In the genomic region with DNA sequence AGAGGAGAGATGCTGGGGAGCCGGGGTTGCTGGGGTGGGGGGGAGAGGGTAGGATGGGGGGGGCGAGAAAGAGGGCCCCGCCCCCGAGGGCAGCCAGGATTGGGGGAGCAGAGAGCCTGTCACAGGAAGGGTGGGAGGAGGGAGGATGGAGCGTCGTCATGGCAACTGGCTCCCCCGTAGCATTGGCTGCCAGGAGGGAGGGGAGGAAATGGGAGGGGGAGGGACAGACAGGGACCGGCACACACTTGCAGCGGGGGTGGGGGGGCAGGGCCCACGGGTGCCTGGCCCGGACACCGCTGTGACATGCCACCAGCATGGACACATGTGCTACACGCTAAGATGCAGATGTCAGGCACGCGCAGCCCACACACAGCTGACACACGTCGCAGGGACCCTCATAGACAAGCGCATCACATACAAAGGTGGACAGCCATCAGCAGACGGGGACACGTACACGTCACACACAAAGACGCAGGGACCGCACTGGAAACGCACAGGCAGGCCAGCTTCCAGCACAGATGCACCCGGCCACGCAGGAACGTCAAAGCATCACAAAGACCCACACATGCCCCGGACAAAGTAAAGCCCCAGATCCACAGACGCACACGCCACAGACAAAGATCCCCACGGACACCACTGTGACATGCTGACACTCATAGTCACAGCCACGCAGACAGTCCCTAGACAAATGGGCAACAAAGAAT, we compare ENCODE assay signal across 8 cellular contexts. TPM values are rescaled to one million over a fixed set of nuclear protein-coding genes. Genes with fewer than 3 reads are reported as not detected.
DNase-seq lines count a peak whose midpoint lies in the region; ATAC-seq and TF ChIP-seq lines count a peak whose summit lies in the region.

A gene with protein sequence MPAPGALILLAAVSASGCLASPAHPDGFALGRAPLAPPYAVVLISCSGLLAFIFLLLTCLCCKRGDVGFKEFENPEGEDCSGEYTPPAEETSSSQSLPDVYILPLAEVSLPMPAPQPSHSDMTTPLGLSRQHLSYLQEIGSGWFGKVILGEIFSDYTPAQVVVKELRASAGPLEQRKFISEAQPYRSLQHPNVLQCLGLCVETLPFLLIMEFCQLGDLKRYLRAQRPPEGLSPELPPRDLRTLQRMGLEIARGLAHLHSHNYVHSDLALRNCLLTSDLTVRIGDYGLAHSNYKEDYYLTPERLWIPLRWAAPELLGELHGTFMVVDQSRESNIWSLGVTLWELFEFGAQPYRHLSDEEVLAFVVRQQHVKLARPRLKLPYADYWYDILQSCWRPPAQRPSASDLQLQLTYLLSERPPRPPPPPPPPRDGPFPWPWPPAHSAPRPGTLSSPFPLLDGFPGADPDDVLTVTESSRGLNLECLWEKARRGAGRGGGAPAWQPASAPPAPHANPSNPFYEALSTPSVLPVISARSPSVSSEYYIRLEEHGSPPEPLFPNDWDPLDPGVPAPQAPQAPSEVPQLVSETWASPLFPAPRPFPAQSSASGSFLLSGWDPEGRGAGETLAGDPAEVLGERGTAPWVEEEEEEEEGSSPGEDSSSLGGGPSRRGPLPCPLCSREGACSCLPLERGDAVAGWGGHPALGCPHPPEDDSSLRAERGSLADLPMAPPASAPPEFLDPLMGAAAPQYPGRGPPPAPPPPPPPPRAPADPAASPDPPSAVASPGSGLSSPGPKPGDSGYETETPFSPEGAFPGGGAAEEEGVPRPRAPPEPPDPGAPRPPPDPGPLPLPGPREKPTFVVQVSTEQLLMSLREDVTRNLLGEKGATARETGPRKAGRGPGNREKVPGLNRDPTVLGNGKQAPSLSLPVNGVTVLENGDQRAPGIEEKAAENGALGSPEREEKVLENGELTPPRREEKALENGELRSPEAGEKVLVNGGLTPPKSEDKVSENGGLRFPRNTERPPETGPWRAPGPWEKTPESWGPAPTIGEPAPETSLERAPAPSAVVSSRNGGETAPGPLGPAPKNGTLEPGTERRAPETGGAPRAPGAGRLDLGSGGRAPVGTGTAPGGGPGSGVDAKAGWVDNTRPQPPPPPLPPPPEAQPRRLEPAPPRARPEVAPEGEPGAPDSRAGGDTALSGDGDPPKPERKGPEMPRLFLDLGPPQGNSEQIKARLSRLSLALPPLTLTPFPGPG (N-terminal part only) (minus strand): TSS at position 36 of the 704 bp plus-strand sequence. CDS start 259 bp downstream, outside the sequence.

- CTCF ChIA-PET in MCF 10A (lab: Yijun Ruan, JAX), result no interaction called here

- H3K4me3 Mint-ChIP-seq in MCF 10A (ENCODE audit: unreplicated experiment) (no peak within 1 kb of the TSS), immature natural killer cell (peak within 1 kb of the TSS; percentile 33 to 64 (median 59))
- peak within 1 kb of the TSS; percentile 85 for H3K4me3 Mint-ChIP-seq in activated naive CD4-positive, alpha-beta T cell treated with anti-CD3 and anti-CD28 coated beads, Interleukin-2, amount 50 U/mL, for 24 hours

- no peak within 1 kb of the TSS for H3K9ac ChIP-seq in SK-N-MC (ENCODE audit: insufficient read length)

- H3K36me3 Mint-ChIP-seq in MCF 10A (ENCODE audit: insufficient read depth, unreplicated experiment), result peaks cover 5% of the 10 kb centered on the region
- no peaks in the 10 kb centered on the region for H3K36me3 Mint-ChIP-seq in activated naive CD4-positive, alpha-beta T cell treated with anti-CD3 and anti-CD28 coated beads, Interleukin-2, amount 50 U/mL, for 24 hours
- no peaks in the 10 kb centered on the region for H3K36me3 Mint-ChIP-seq in immature natural killer cell

- BruUV-seq in MCF 10A (replicated peaks; lab: Mats Ljungman, UMichigan), result no TSS peak

- peak within 1 kb of the TSS in 2 of 3 donors; percentile 46 to 62 for H3K4me3 ChIP-seq in breast epithelium
- H3K4me3 ChIP-seq in SK-N-MC, result peak within 1 kb of the TSS; percentile 67

- H3K27ac Mint-ChIP-seq in MCF 10A (ENCODE audit: low read depth, unreplicated experiment) (no peak within 1 kb of the TSS), immature natural killer cell (no peak within 1 kb of the TSS)
- H3K27ac Mint-ChIP-seq in activated naive CD4-positive, alpha-beta T cell treated with anti-CD3 and anti-CD28 coated beads, Interleukin-2, amount 50 U/mL, for 24 hours, result peak within 1 kb of the TSS; percentile 60

- peak within 1 kb of the TSS in 1 of 2 donors; percentile 32 for H3K27ac ChIP-seq in breast epithelium
- no peak within 1 kb of the TSS for H3K27ac ChIP-seq in SK-N-MC

- DNase-seq in breast epithelium (ENCODE audit: low spot score in 2 of 2), result no peak
- no peak for DNase-seq in MCF 10A (ENCODE audit: unreplicated experiment)
- no peak for DNase-seq in SK-N-MC (ENCODE audit: low read depth, low spot score)
- DNase-seq in immature natural killer cell, result peak; percentile 41 to 62 (median 44)
- peak; percentile 71 for DNase-seq in stimulated activated CD8-positive, alpha-beta memory T cell treated with anti-CD3 and anti-CD28 coated beads, Interleukin-12 subunit alpha, Interleukin-12 subunit beta, amount 100 ng/mL, for 1 hour (ENCODE audit: low read depth)

- TF ChIP-seq CTCF in breast epithelium (IDR thresholded peaks at IDR 0.05) (no peak), MCF 10A (IDR thresholded peaks at IDR 0.05; ENCODE audit: unreplicated experiment) (no peak)

- TF ChIP-seq POLR2A in breast epithelium (IDR thresholded peaks at IDR 0.05), result no peak

- no peaks in the 10 kb centered on the region for H3K36me3 ChIP-seq in breast epithelium
- no peaks in the 10 kb centered on the region for H3K36me3 ChIP-seq in SK-N-MC (ENCODE audit: insufficient read depth, low read length)

- H3K27me3 Mint-ChIP-seq in MCF 10A (ENCODE audit: insufficient read depth, unreplicated experiment) (no peaks in the 10 kb centered on the region), immature natural killer cell (ENCODE audit: low read depth in 3 of 3) (peaks cover 0 to 9% (median 7%) of the 10 kb centered on the region in 3 donors)
- H3K27me3 Mint-ChIP-seq in activated naive CD4-positive, alpha-beta T cell treated with anti-CD3 and anti-CD28 coated beads, Interleukin-2, amount 50 U/mL, for 24 hours, result no peaks in the 10 kb centered on the region

- H3K4me1 Mint-ChIP-seq in MCF 10A (ENCODE audit: insufficient read depth, unreplicated experiment) (no peaks in the 10 kb centered on the region), immature natural killer cell (peaks cover 14% of the 10 kb centered on the region in 2 donors)
- peaks cover 13% of the 10 kb centered on the region for H3K4me1 Mint-ChIP-seq in activated naive CD4-positive, alpha-beta T cell treated with anti-CD3 and anti-CD28 coated beads, Interleukin-2, amount 50 U/mL, for 24 hours

- peaks cover 0 to 5% of the 10 kb centered on the region in 2 donors for H3K4me1 ChIP-seq in breast epithelium

- H3K9me3 Mint-ChIP-seq in MCF 10A (ENCODE audit: unreplicated experiment) (no peaks in the 10 kb centered on the region), immature natural killer cell (no peaks in the 10 kb centered on the region)
- no peaks in the 10 kb centered on the region for H3K9me3 Mint-ChIP-seq in activated naive CD4-positive, alpha-beta T cell treated with anti-CD3 and anti-CD28 coated beads, Interleukin-2, amount 50 U/mL, for 24 hours

- no peaks in the 10 kb centered on the region for H3K9me3 ChIP-seq in breast epithelium
- H3K9me3 ChIP-seq in SK-N-MC (ENCODE audit: low read depth, low read length), result no peaks in the 10 kb centered on the region

- intact Hi-C loops in breast epithelium (cut with DNase I; ENCODE audit: low total_unique reads), result no loop called here
- intact Hi-C loops in MCF 10A (cut with micrococcal nuclease), result no loop called here

- H3K27me3 ChIP-seq in breast epithelium, result peaks cover 9 to 17% of the 10 kb centered on the region in 2 donors

- ATAC-seq in HG02973 (IDR thresholded peaks at IDR 0.05; ENCODE audit: unreplicated experiment) (no peak), GM19328 (IDR thresholded peaks at IDR 0.05; ENCODE audit: unreplicated experiment) (no peak)

- POLR2A ChIA-PET in MCF 10A (lab: Yijun Ruan, JAX), result no interaction called here

RNA-seq across cellular contexts. Expression of the gene that starts here (rescaled TPM):
- total RNA-seq in breast epithelium, result 1 to 10 TPM in 2 of 3 donors, not detected in 1; 1.3 to 2.9 TPM
- 0.37 and 0.47 TPM in 2 replicates for total RNA-seq in MCF 10A (2022)
- polyA plus RNA-seq in immature natural killer cell, result not detected

Comparison
In these comparisons a context has a peak if more than half of its experiments do, and no peak if none do; other contexts are left out.
1. Peak in DNase-seq in immature natural killer cell; RNA of the gene not detected or under 1 TPM.